14 cellular contexts compared by ENCODE assay signal in the genomic region with DNA sequence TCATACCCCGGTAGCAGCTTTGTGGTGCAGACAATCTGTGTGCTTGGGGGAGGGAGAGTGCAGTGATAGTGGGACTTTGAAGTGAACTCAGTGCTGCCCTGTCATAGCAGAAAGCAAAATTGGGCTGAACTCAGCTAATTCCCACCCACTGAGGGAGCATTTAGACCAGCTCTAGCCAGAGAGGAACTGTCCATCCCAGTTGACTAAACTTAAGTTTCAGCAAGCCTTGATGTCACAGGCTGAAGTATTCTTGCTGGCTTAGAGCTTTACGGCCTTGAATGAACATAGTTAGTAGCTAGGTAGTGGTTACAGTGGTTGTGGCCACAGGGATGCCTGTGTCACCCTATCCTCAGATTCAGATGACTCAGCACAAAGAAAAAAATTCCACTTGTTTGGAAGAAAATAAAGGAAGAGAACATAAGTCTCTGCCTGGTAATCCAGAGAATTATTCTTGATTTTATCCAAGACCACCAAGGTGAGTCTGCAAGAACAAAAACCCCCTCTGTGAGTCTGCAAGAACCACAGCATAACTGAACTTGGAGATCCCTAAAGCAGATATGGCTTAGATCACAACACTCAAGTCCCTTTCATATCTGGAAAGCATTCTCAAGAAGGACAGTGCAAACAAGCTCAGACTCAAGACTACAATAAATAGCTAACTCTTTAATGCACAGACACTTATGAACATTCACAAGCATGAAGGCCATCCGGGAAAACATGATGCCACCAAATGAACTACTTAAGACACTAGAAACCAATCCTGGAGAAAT. TPM values are rescaled to one million over a fixed set of nuclear protein-coding genes. Genes with fewer than 3 reads are reported as not detected.
DNase-seq lines count a peak whose midpoint lies in the region; ATAC-seq and TF ChIP-seq lines count a peak whose summit lies in the region.
"Had no signal": no experiment of that assay in that cellular context is flagged by ENCODE, and none has a peak within 500 bp of the region (broad histone marks: within the 10 kb centered on the region; RNA-seq: fewer than 3 reads in every experiment).

No MANE protein-coding gene starts in this region.

- DNase-seq in activated CD8-positive, alpha-beta memory T cell treated with anti-CD3 and anti-CD28 coated beads, Interleukin-2, amount 10 ng/mL, durations not matched to agents 7 days and 5 days, result no peak
- no peak for DNase-seq in activated CD8-positive, alpha-beta memory T cell treated with anti-CD3 and anti-CD28 coated beads, Interleukin-2, amount 50 U/mL, for 48 hours
- DNase-seq in astrocyte of the spinal cord (ENCODE audit: low read depth, low spot score) (peak; percentile 83), left colon (no peak), transverse colon (no peak), SHP77 (lab: John Stamatoyannopoulos, UW) (no peak)
- no peak for DNase-seq in activated CD4-positive, CD25-positive, alpha-beta regulatory T cell (lab: John Stamatoyannopoulos, UW)
- DNase-seq: DMS79; NCI-H146; nephron progenitor cell; stimulated activated CD4-positive, alpha-beta T cell treated with anti-CD3 and anti-CD28 coated beads, Interleukin-15, amount 100 ng/mL, for 24 hours had no signal

- H3K27ac Mint-ChIP-seq in activated CD8-positive, alpha-beta memory T cell treated with anti-CD3 and anti-CD28 coated beads, Interleukin-2, amount 10 ng/mL, durations not matched to agents 7 days and 5 days, result no peak overlapping the region
- H3K27ac Mint-ChIP-seq: nephron progenitor cell had no signal

- TF ChIP-seq CTCF in astrocyte of the spinal cord (IDR thresholded peaks at IDR 0.05; ENCODE audit: low read depth, low read length), result no peak
- TF ChIP-seq CTCF in transverse colon (IDR thresholded peaks at IDR 0.05), result no peak

- H3K27ac ChIP-seq in transverse colon, result peak overlapping the region in 3 of 4 donors; percentile 31 to 71 (median 59)

- no peaks in the 10 kb centered on the region for H3K36me3 ChIP-seq in transverse colon

- WGBS in transverse colon (ENCODE audit: low coverage in 1 of 2), 2 donors, result 60 to 81% methylated on average over 2 to 3 of the region's 3 CpGs

- no peak for TF ChIP-seq POLR2A in transverse colon (IDR thresholded peaks at IDR 0.05)

- H3K4me3 Mint-ChIP-seq in activated CD8-positive, alpha-beta memory T cell treated with anti-CD3 and anti-CD28 coated beads, Interleukin-2, amount 10 ng/mL, durations not matched to agents 7 days and 5 days, result no peak overlapping the region
- H3K4me3 Mint-ChIP-seq: nephron progenitor cell had no signal

- no peak for TF ChIP-seq EP300 in transverse colon (IDR thresholded peaks at IDR 0.05; ENCODE audit: low read depth)

- H3K9me3 ChIP-seq in transverse colon, result no peaks in the 10 kb centered on the region

- H3K4me3 ChIP-seq in astrocyte of the spinal cord (ENCODE audit: low read depth, low read length) (no peak overlapping the region), transverse colon (no peak overlapping the region)

- no peaks in the 10 kb centered on the region for H3K27me3 ChIP-seq in transverse colon

- in situ Hi-C loops in astrocyte of the spinal cord (cut with HindIII; ENCODE audit: low sequenced_read_pairs) (no loop called here), transverse colon (cut with MboI; ENCODE audit: low pct_ligation_motif_present in 1 of 4, low pct_unique_long_range_greater_than_20kb in 1 of 4, low sequenced_read_pairs in 3 of 4) (no loop called here)

- H3K4me1 ChIP-seq in transverse colon, result peaks cover 8 to 19% (median 13%) of the 10 kb centered on the region in 4 donors

- H3K4me1 Mint-ChIP-seq in activated CD8-positive, alpha-beta memory T cell treated with anti-CD3 and anti-CD28 coated beads, Interleukin-2, amount 10 ng/mL, durations not matched to agents 7 days and 5 days, result peaks cover 8% of the 10 kb centered on the region

- no peaks in the 10 kb centered on the region for H3K36me3 Mint-ChIP-seq in activated CD8-positive, alpha-beta memory T cell treated with anti-CD3 and anti-CD28 coated beads, Interleukin-2, amount 10 ng/mL, durations not matched to agents 7 days and 5 days

- intact Hi-C loops in left colon (cut with DNase I, micrococcal nuclease) (no loop called here), transverse colon (cut with DNase I; ENCODE audit: low total_unique reads) (no loop called here)

- no peaks in the 10 kb centered on the region for H3K9me3 Mint-ChIP-seq in activated CD8-positive, alpha-beta memory T cell treated with anti-CD3 and anti-CD28 coated beads, Interleukin-2, amount 10 ng/mL, durations not matched to agents 7 days and 5 days (ENCODE audit: low read depth)

- ATAC-seq in activated CD8-positive, alpha-beta memory T cell treated with anti-CD3 and anti-CD28 coated beads, Interleukin-2, amount 10 ng/mL, durations not matched to agents 7 days and 5 days, result peak; percentile 36
- ATAC-seq in left colon (peak; percentile 46), HG02798 (IDR thresholded peaks at IDR 0.05; ENCODE audit: poor library complexity, unreplicated experiment) (no peak)

- CTCF ChIA-PET in activated CD8-positive, alpha-beta memory T cell treated with anti-CD3 and anti-CD28 coated beads, Interleukin-2, amount 10 ng/mL, durations not matched to agents 7 days and 5 days (lab: Charles Lee), result no interaction called here

- peaks cover 43% of the 10 kb centered on the region for H3K27me3 Mint-ChIP-seq in activated CD8-positive, alpha-beta memory T cell treated with anti-CD3 and anti-CD28 coated beads, Interleukin-2, amount 10 ng/mL, durations not matched to agents 7 days and 5 days

RNA-seq across cellular contexts. Expression of gene ADH7, which starts 39.4 kb away (rescaled TPM):
- not detected for total RNA-seq in activated CD8-positive, alpha-beta memory T cell treated with anti-CD3 and anti-CD28 coated beads, Interleukin-2, amount 10 ng/mL, durations not matched to agents 7 days and 5 days
- not detected for total RNA-seq in left colon
- not detected for total RNA-seq in transverse colon
- total RNA-seq: activated CD8-positive, alpha-beta memory T cell treated with anti-CD3 and anti-CD28 coated beads for 36 hours; HT-29 had no signal

RNA-seq across cellular contexts. Expression of gene ADH1C, which starts 43.2 kb away (rescaled TPM):
- not detected for total RNA-seq in activated CD8-positive, alpha-beta memory T cell treated with anti-CD3 and anti-CD28 coated beads, Interleukin-2, amount 10 ng/mL, durations not matched to agents 7 days and 5 days
- total RNA-seq in left colon (100 to 1,000 TPM; 259 to 373 TPM), transverse colon (100 to 1,000 TPM in 2 of 4 donors, 10 to 100 TPM in 2; 28.1 to 496 (median 231) TPM)
- total RNA-seq: activated CD8-positive, alpha-beta memory T cell treated with anti-CD3 and anti-CD28 coated beads for 36 hours had no signal

Comparison
In these comparisons a context has a peak if more than half of its experiments do, and no peak if none do; other contexts are left out.
1. RNA of gene ADH1C, which starts 43.2 kb away (total RNA-seq): 28.1 to 496 TPM in transverse colon and 259 to 373 TPM in left colon; not detected in activated CD8-positive, alpha-beta memory T cell treated with anti-CD3 and anti-CD28 coated beads, Interleukin-2, amount 10 ng/mL, durations not matched to agents 7 days and 5 days; every median in the first group is over 10 times any median in the second.